ENCODE assay signal across 13 cellular contexts in the genomic region with DNA sequence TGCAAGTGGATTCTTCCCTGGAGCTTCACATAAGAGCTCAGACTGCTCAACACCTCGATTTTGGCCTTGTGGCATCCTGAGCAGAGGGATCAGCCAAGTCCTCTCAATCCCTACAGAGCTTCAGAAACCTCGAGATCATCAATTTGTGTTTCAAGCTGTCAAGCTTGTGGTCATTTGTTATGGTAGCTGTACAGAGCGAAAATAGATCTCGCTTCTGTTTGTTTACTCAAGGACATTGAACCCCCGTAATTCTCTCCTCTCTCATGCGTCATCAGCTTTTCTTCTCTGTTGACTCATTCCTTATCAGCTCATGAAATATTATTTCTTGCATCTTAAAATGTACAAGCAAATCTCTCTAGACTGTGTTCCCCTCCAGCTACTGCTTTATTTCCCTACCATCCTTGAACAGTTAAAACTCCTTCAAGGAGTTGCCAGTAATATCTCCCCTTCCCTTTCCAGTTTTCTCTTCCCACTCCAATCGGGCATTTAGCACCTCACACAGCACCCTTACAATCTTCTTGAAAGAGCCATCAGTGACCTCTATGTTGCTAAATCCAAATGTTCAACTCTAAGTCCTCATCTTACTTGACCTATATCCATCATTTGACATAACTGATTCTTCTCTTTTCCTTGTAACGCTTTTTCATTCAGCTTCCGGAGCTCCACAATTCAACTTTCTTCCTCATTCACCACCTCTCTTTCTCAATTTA.
DNase-seq lines count a peak whose midpoint lies in the region; ATAC-seq, FAIRE-seq and TF ChIP-seq lines count a peak whose summit lies in the region.
"Had no signal": no experiment of that assay in that cellular context is flagged by ENCODE, and none has a peak within 500 bp of the region (broad histone marks: within the 10 kb centered on the region; RNA-seq: fewer than 3 reads in every experiment).

No MANE protein-coding gene starts in this region.

- H3K9me3 ChIP-seq in pancreas = no peaks in the 10 kb centered on the region
- H3K9me3 ChIP-seq in endodermal cell (ENCODE audit: control insufficient read depth, low read length) = no peaks in the 10 kb centered on the region
- H3K9me3 ChIP-seq: testis had no signal

- no peak for TF ChIP-seq POLR2A in GM12891 (IDR thresholded peaks at IDR 0.05; ENCODE audit: low read depth, low read length)

- H3K27ac Mint-ChIP-seq in endodermal cell = no peak overlapping the region
- no peak overlapping the region for H3K27ac Mint-ChIP-seq in activated T-helper 2 cell treated with anti-CD3 and anti-CD28 coated beads, Interferon-gamma antibody, Interleukin-2, Interleukin-4, amounts not matched to agents 10 μg/mL and 5 μg/mL and 100 μg/mL, durations not matched to agents 14 hours and 24 hours and 36 hours
- H3K27ac Mint-ChIP-seq: activated CD8-positive, alpha-beta T cell treated with anti-CD3 and anti-CD28 coated beads for 36 hours; T-helper 2 cell treated with Interferon-gamma antibody and Interleukin-4, amounts not matched to agents 5 μg/mL and 100 μg/mL, for 36 hours had no signal

- H3K4me3 Mint-ChIP-seq in endodermal cell = no peak overlapping the region
- H3K4me3 Mint-ChIP-seq in activated T-helper 2 cell treated with anti-CD3 and anti-CD28 coated beads, Interferon-gamma antibody, Interleukin-2, Interleukin-4, amounts not matched to agents 10 μg/mL and 5 μg/mL and 100 μg/mL, durations not matched to agents 14 hours and 24 hours and 36 hours (ENCODE audit: low read depth) = no peak overlapping the region
- H3K4me3 Mint-ChIP-seq: activated CD8-positive, alpha-beta T cell treated with anti-CD3 and anti-CD28 coated beads for 36 hours; T-helper 2 cell treated with Interferon-gamma antibody and Interleukin-4, amounts not matched to agents 5 μg/mL and 100 μg/mL, for 36 hours had no signal

- WGBS in pancreas, 2 donors = 34 to 44% methylated on average over 9 of the region's 9 CpGs
- 74 to 77% methylated on average over 8 to 9 of the region's 9 CpGs for WGBS in endodermal cell (ENCODE audit: insufficient coverage in 1 of 2, insufficient read length in 1 of 2), 2 experiments

- H3K27ac ChIP-seq in pancreas (no peak overlapping the region), endodermal cell (ENCODE audit: low read depth, low read length) (no peak overlapping the region)
- H3K27ac ChIP-seq: testis had no signal

- peaks cover 2% of the 10 kb centered on the region for H3K27me3 Mint-ChIP-seq in endodermal cell (ENCODE audit: insufficient read depth)
- no peaks in the 10 kb centered on the region for H3K27me3 Mint-ChIP-seq in activated T-helper 2 cell treated with anti-CD3 and anti-CD28 coated beads, Interferon-gamma antibody, Interleukin-2, Interleukin-4, amounts not matched to agents 10 μg/mL and 5 μg/mL and 100 μg/mL, durations not matched to agents 14 hours and 24 hours and 36 hours (ENCODE audit: low read depth)
- H3K27me3 Mint-ChIP-seq: activated CD8-positive, alpha-beta T cell treated with anti-CD3 and anti-CD28 coated beads for 36 hours had no signal

- H3K9ac ChIP-seq in endodermal cell (ENCODE audit: extremely low read depth, low read length, poor library complexity, severe bottlenecking) = no peak overlapping the region

- H3K4me1 Mint-ChIP-seq in endodermal cell = peaks cover 2% of the 10 kb centered on the region
- no peaks in the 10 kb centered on the region for H3K4me1 Mint-ChIP-seq in activated T-helper 2 cell treated with anti-CD3 and anti-CD28 coated beads, Interferon-gamma antibody, Interleukin-2, Interleukin-4, amounts not matched to agents 10 μg/mL and 5 μg/mL and 100 μg/mL, durations not matched to agents 14 hours and 24 hours and 36 hours (ENCODE audit: low read depth)

- H3K27me3 ChIP-seq in pancreas (no peaks in the 10 kb centered on the region), endodermal cell (ENCODE audit: control insufficient read depth, insufficient read depth, low read length, poor library complexity, severe bottlenecking) (no peaks in the 10 kb centered on the region)
- H3K27me3 ChIP-seq: testis had no signal

- peak; percentile 55 for DNase-seq in H4 (ENCODE audit: low spot score)
- peak; percentile 50 for DNase-seq in RPMI7951 (ENCODE audit: low read depth)
- DNase-seq in fibroblast of peridontal ligament (ENCODE audit: extremely low read depth) = peak; percentile 90
- DNase-seq in pancreas = no peak
- DNase-seq in endodermal cell = no peak
- DNase-seq in activated T-helper 2 cell treated with anti-CD3 and anti-CD28 coated beads, Interferon-gamma antibody, Interleukin-2, Interleukin-4, amounts not matched to agents 10 μg/mL and 5 μg/mL and 100 μg/mL, durations not matched to agents 14 hours and 24 hours and 36 hours (ENCODE audit: low spot score) = no peak
- no peak for DNase-seq in NCI-H2107 (lab: John Stamatoyannopoulos, UW)
- DNase-seq in GM12891 (ENCODE audit: insufficient read length, low spot score) = no peak
- DNase-seq: activated CD8-positive, alpha-beta T cell treated with anti-CD3 and anti-CD28 coated beads for 36 hours; activated naive CD4-positive, alpha-beta T cell treated with Interleukin-2 at 50 U/mL for 16 hours; cortex of kidney; testis had no signal

- TF ChIP-seq CTCF in pancreas (IDR thresholded peaks at IDR 0.05) (no peak), endodermal cell (conservative IDR thresholded peaks at IDR 0.05) (no peak)

- intact Hi-C loops in pancreas (cut with DNase I) = no loop called here
- intact Hi-C loops in activated T-helper 2 cell treated with anti-CD3 and anti-CD28 coated beads, Interferon-gamma antibody, Interleukin-2, Interleukin-4, amounts not matched to agents 10 μg/mL and 5 μg/mL and 100 μg/mL, durations not matched to agents 14 hours and 24 hours and 36 hours (cut with micrococcal nuclease) = no loop called here

- no peaks in the 10 kb centered on the region for H3K36me3 Mint-ChIP-seq in endodermal cell (ENCODE audit: low read depth)
- H3K36me3 Mint-ChIP-seq in activated T-helper 2 cell treated with anti-CD3 and anti-CD28 coated beads, Interferon-gamma antibody, Interleukin-2, Interleukin-4, amounts not matched to agents 10 μg/mL and 5 μg/mL and 100 μg/mL, durations not matched to agents 14 hours and 24 hours and 36 hours (ENCODE audit: low read depth) = no peaks in the 10 kb centered on the region

- H3K4me3 ChIP-seq in pancreas (no peak overlapping the region), endodermal cell (ENCODE audit: low read length) (no peak overlapping the region)
- H3K4me3 ChIP-seq: testis had no signal

- FAIRE-seq in pancreas (lab: Jason Lieb, UNC) = no peak
- no peak for FAIRE-seq in GM12891 (lab: Jason Lieb, UNC)

- H3K36me3 ChIP-seq in pancreas = no peaks in the 10 kb centered on the region
- no peaks in the 10 kb centered on the region for H3K36me3 ChIP-seq in endodermal cell (ENCODE audit: control insufficient read depth, insufficient read depth, low read length)

- ATAC-seq in pancreas = peak; percentile 42 to 73 (median 50)
- ATAC-seq: activated CD8-positive, alpha-beta T cell treated with anti-CD3 and anti-CD28 coated beads for 36 hours had no signal

- H3K4me1 ChIP-seq in pancreas (peaks cover 0 to under 1% (median 0%) of the 10 kb centered on the region in 3 donors), endodermal cell (ENCODE audit: control insufficient read depth, insufficient read depth, low read length) (no peaks in the 10 kb centered on the region)
- H3K4me1 ChIP-seq: testis had no signal

- no peaks in the 10 kb centered on the region for H3K9me3 Mint-ChIP-seq in endodermal cell
- peaks cover 29% of the 10 kb centered on the region for H3K9me3 Mint-ChIP-seq in activated T-helper 2 cell treated with anti-CD3 and anti-CD28 coated beads, Interferon-gamma antibody, Interleukin-2, Interleukin-4, amounts not matched to agents 10 μg/mL and 5 μg/mL and 100 μg/mL, durations not matched to agents 14 hours and 24 hours and 36 hours

TF ChIP-seq in GM12891, 5 proteins besides CTCF, POLR2A, EP300 and RAD21:
- no peak for TF ChIP-seq TAF1 (IDR thresholded peaks at IDR 0.05; ENCODE audit: low read depth, low read length)

Comparison
In these comparisons a context has a peak if more than half of its experiments do, and no peak if none do; other contexts are left out.
1. DNase-seq: peak in H4 (single experiment), RPMI7951 (single experiment) and fibroblast of peridontal ligament (single experiment); none in pancreas (0 of 6), endodermal cell (single experiment), activated T-helper 2 cell treated with anti-CD3 and anti-CD28 coated beads, Interferon-gamma antibody, Interleukin-2, Interleukin-4, amounts not matched to agents 10 μg/mL and 5 μg/mL and 100 μg/mL, durations not matched to agents 14 hours and 24 hours and 36 hours (single experiment), NCI-H2107 (single experiment) and GM12891 (single experiment).